18 cellular contexts compared by ENCODE assay signal in genomic region chr11:43925932-43926505, GRCh38. TPM values are rescaled to one million over a fixed set of nuclear protein-coding genes. Genes with fewer than 3 reads are reported as not detected.
DNase-seq lines count a peak whose midpoint lies in the region; ATAC-seq, FAIRE-seq and TF ChIP-seq lines count a peak whose summit lies in the region.
"Had no signal": no experiment of that assay in that cellular context is flagged by ENCODE, and none has a peak within 500 bp of the region (broad histone marks: within the 10 kb centered on the region; RNA-seq: fewer than 3 reads in every experiment).

No MANE protein-coding gene starts in this region.

- H3K4me1 ChIP-seq in neuronal stem cell (ENCODE audit: control insufficient read depth in 2 of 2, insufficient read depth in 1 of 2, low read depth in 1 of 2, low read length in 2 of 2) (peaks cover 22 to 27% of the 10 kb centered on the region in 2 donors), upper lobe of right lung (peaks cover 19% of the 10 kb centered on the region), OCI-LY7 (ENCODE audit: insufficient read depth, low read length, poor library complexity, severe bottlenecking) (no peaks in the 10 kb centered on the region)

- H4K20me1 ChIP-seq in OCI-LY7 (ENCODE audit: insufficient read depth, low read length), result no peaks in the 10 kb centered on the region
- H4K20me1 ChIP-seq: BLaER1 had no signal

- DNase-seq in NCI-H2171 treated with DMSO at 0.1 percent for 48 hours (lab: John Stamatoyannopoulos, UW) (peak; percentile 70), NCI-H2171 (lab: John Stamatoyannopoulos, UW) (no peak), ecto neural progenitor cell (ENCODE audit: low spot score) (peak; percentile 43), neuronal stem cell (ENCODE audit: low spot score) (no peak), upper lobe of right lung (no peak), OCI-LY7 (ENCODE audit: low spot score) (no peak), amniotic stem cell (lab: John Stamatoyannopoulos, UW) (no peak), HTR-8/SVneo (ENCODE audit: insufficient read length, low spot score) (no peak)
- DNase-seq: activated CD8-positive, alpha-beta memory T cell treated with anti-CD3 and anti-CD28 coated beads for 24 hours; erythroblast; NCI-H510A treated with DMSO at 0.1 percent for 48 hours; PC-3; T1000 had no signal

- H3K9me2 ChIP-seq in OCI-LY7 (ENCODE audit: insufficient read depth, low read length), result no peaks in the 10 kb centered on the region

- H3K23ac ChIP-seq in neuronal stem cell (ENCODE audit: low read depth, low read length, poor library complexity), result no peak overlapping the region

- H2BK120ac ChIP-seq in neuronal stem cell (ENCODE audit: low read depth, low read length), result no peak overlapping the region

- H3K9me3 ChIP-seq in neuronal stem cell (replicated peaks in 1 of 2; ENCODE audit: control insufficient read depth in 2 of 2, insufficient read depth in 1 of 2, low read depth in 1 of 2, low read length in 2 of 2) (no peaks in the 10 kb centered on the region), upper lobe of right lung (no peaks in the 10 kb centered on the region), OCI-LY7 (ENCODE audit: low read length) (no peaks in the 10 kb centered on the region)
- H3K9me3 ChIP-seq: BLaER1 had no signal

- no peak overlapping the region for H2BK5ac ChIP-seq in neuronal stem cell (ENCODE audit: low read length)

- no peaks in the 10 kb centered on the region for H3K79me1 ChIP-seq in neuronal stem cell (ENCODE audit: low read depth, low read length)

- no CpG with 5 or more reads among the region's 12 CpGs for WGBS in neuronal stem cell (ENCODE audit: extremely low coverage in 2 of 2, insufficient read length in 2 of 2, insufficient replicate concordance in 1 of 2), 2 donors

- no peak overlapping the region for H4K91ac ChIP-seq in neuronal stem cell (ENCODE audit: low read depth, low read length, poor library complexity)

- H3K4me2 ChIP-seq in neuronal stem cell (ENCODE audit: insufficient read depth, low read length, poor library complexity, severe bottlenecking) (no peak overlapping the region), OCI-LY7 (ENCODE audit: low read length) (no peak overlapping the region)
- H3K4me2 ChIP-seq: BLaER1 had no signal

- no peak for ATAC-seq in upper lobe of right lung
- ATAC-seq: activated CD4-positive, CD25-positive, alpha-beta regulatory T cell treated with anti-CD3 and anti-CD28 coated beads, Interleukin-2, amount 50 U/mL, for 24 hours; PC-3 had no signal

- TF ChIP-seq CTCF in upper lobe of right lung (IDR thresholded peaks at IDR 0.05) (no peak), OCI-LY7 (conservative IDR thresholded peaks at IDR 0.05; ENCODE audit: low read length) (no peak)

- H3K4me3 ChIP-seq in neuronal stem cell (ENCODE audit: low read length in 2 of 2) (no peak overlapping the region), upper lobe of right lung (no peak overlapping the region), OCI-LY7 (ENCODE audit: low read depth, low read length, poor library complexity, severe bottlenecking) (no peak overlapping the region)
- H3K4me3 ChIP-seq: BLaER1 had no signal

- POLR2A ChIA-PET in OCI-LY7 (lab: Charles Lee), result interaction anchor here (0.7 kb wide), 1 partner anchor 13 kb away, joined by 3 read pairs; no protein-coding TSS in a partner anchor

- H2BK12ac ChIP-seq in neuronal stem cell (ENCODE audit: low read length), result no peak overlapping the region

- H3K27ac ChIP-seq in neuronal stem cell (replicated peaks; ENCODE audit: low read length) (no peak overlapping the region), upper lobe of right lung (peak overlapping the region; percentile 36), OCI-LY7 (ENCODE audit: low read depth, low read length, poor library complexity, severe bottlenecking) (no peak overlapping the region)
- H3K27ac ChIP-seq: BLaER1 had no signal

- no TSS peak for BruUV-seq in OCI-LY7 (replicated peaks; lab: Mats Ljungman, UMichigan)

- no peak overlapping the region for H3K14ac ChIP-seq in neuronal stem cell (ENCODE audit: low read length)

- intact Hi-C loops in upper lobe of right lung (cut with DNase I), result no loop called here
- intact Hi-C loops in OCI-LY7 (cut with micrococcal nuclease; ENCODE audit: unreplicated experiment), result no loop called here

- H3K36me3 ChIP-seq in neuronal stem cell (replicated peaks in 1 of 2; ENCODE audit: control insufficient read depth in 2 of 2, insufficient read depth in 2 of 2, low read length in 2 of 2) (peaks cover 0 to 10% of the 10 kb centered on the region in 2 donors), upper lobe of right lung (no peaks in the 10 kb centered on the region), OCI-LY7 (ENCODE audit: insufficient read depth, low read length) (no peaks in the 10 kb centered on the region)

- peak overlapping the region; percentile 40 for H3K18ac ChIP-seq in neuronal stem cell (ENCODE audit: low read length)

- CTCF ChIA-PET in OCI-LY7 (lab: Charles Lee; ENCODE audit: unreplicated experiment), result no interaction called here

- FAIRE-seq in HTR-8/SVneo (lab: Jason Lieb, UNC), result no peak
- FAIRE-seq: A204.1, H54 had no signal

- no peak overlapping the region for H4K8ac ChIP-seq in neuronal stem cell (ENCODE audit: low read depth, low read length)

- no peak overlapping the region for H3K4ac ChIP-seq in neuronal stem cell (ENCODE audit: low read length)

- peak overlapping the region; percentile 52 for H2AK5ac ChIP-seq in neuronal stem cell (ENCODE audit: low read depth, low read length)

- no peak overlapping the region for H3K9ac ChIP-seq in neuronal stem cell (ENCODE audit: low read depth, low read length, poor library complexity)
- H3K9ac ChIP-seq: BLaER1 had no signal

- H2BK15ac ChIP-seq in neuronal stem cell (ENCODE audit: low read length), result no peak overlapping the region

- H2AFZ ChIP-seq in neuronal stem cell (ENCODE audit: low read length), result no peak overlapping the region
- no peak overlapping the region for H2AFZ ChIP-seq in OCI-LY7 (ENCODE audit: low read length)

- no peaks in the 10 kb centered on the region for H3K79me2 ChIP-seq in OCI-LY7 (ENCODE audit: insufficient read depth, low read depth, low read length)

- H3K27me3 ChIP-seq in neuronal stem cell (ENCODE audit: control insufficient read depth in 3 of 3, insufficient read depth in 3 of 3, low read depth in 1 of 3, low read length in 3 of 3), result no peaks in the 10 kb centered on the region
- H3K27me3 ChIP-seq in upper lobe of right lung, result no peaks in the 10 kb centered on the region
- H3K27me3 ChIP-seq: BLaER1 had no signal

RNA-seq across cellular contexts. Expression of gene C11orf96, which starts 16.4 kb away (rescaled TPM):
- polyA plus RNA-seq in neuronal stem cell (2013, experiment 1 of 2), result 3.5 TPM
- polyA plus RNA-seq in neuronal stem cell (2013, experiment 2 of 2), result 4.2 TPM
- total RNA-seq in upper lobe of right lung (139 TPM), OCI-LY7 (2022) (not detected in 2 replicates)
- not detected in 2 replicates for total RNA-seq in OCI-LY7 (2014; rRNA removed; shearing (Covaris generic))
- total RNA-seq: MCF 10A had no signal

RNA-seq across cellular contexts. Expression of gene ALKBH3, which starts 45.4 kb away (rescaled TPM):
- polyA plus RNA-seq in neuronal stem cell (2013, experiment 1 of 2), result 15.5 TPM
- 14.1 TPM for polyA plus RNA-seq in neuronal stem cell (2013, experiment 2 of 2)
- 27.7 TPM for total RNA-seq in upper lobe of right lung
- not detected in 2 replicates for total RNA-seq in OCI-LY7 (2014; rRNA removed; shearing (Covaris generic))
- not detected in 2 replicates for total RNA-seq in OCI-LY7 (2022)

Comparison
In these comparisons a context has a peak if more than half of its experiments do, and no peak if none do; other contexts are left out.
1. DNase-seq: peak in NCI-H2171 treated with DMSO at 0.1 percent for 48 hours (single experiment) and ecto neural progenitor cell (single experiment); none in NCI-H2171 (single experiment), neuronal stem cell (single experiment), upper lobe of right lung (single experiment), OCI-LY7 (single experiment), amniotic stem cell (single experiment) and HTR-8/SVneo (single experiment).
2. RNA of gene C11orf96, which starts 16.4 kb away (total RNA-seq): 139 TPM in upper lobe of right lung (single experiment); not detected in OCI-LY7; every median in the first group is over 100 times any median in the second.
3. RNA of gene ALKBH3, which starts 45.4 kb away (total RNA-seq): 27.7 TPM in upper lobe of right lung (single experiment); not detected in OCI-LY7; every median in the first group is over 10 times any median in the second.